10 cellular contexts compared by ENCODE assay signal in genomic region chr16:16027728-16028310, GRCh38.
A peak's percentile ranks its signal among the peaks of the same experiment; 100 is the strongest.
DNase-seq lines count a peak whose midpoint lies in the region; ATAC-seq and TF ChIP-seq lines count a peak whose summit lies in the region.
"Had no signal": no experiment of that assay in that cellular context is flagged by ENCODE, and none has a peak within 500 bp of the region (broad histone marks: within the 10 kb centered on the region; RNA-seq: fewer than 3 reads in every experiment).

No MANE protein-coding gene starts in this region.

- H3K4me1 ChIP-seq in right cardiac atrium (ENCODE audit: control insufficient read depth, insufficient read depth, low read length) (peaks cover 6% of the 10 kb centered on the region), muscle layer of duodenum (ENCODE audit: control insufficient read depth in 1 of 2, insufficient read depth in 2 of 2, low read length in 2 of 2) (peaks cover 1 to 13% of the 10 kb centered on the region in 2 donors), aorta (ENCODE audit: control insufficient read depth in 1 of 2, insufficient read depth in 2 of 2, low read length in 2 of 2) (peaks cover 2 to 7% of the 10 kb centered on the region in 2 donors)

- peak overlapping the region; percentile 53 for H3K4me3 Mint-ChIP-seq in type B pancreatic cell
- H3K4me3 Mint-ChIP-seq: activated naive CD8-positive, alpha-beta T cell treated with anti-CD3 and anti-CD28 coated beads, Interleukin-2, amount 50 U/mL, for 24 hours had no signal

- intact Hi-C loops in right cardiac atrium (cut with DNase I): loop anchor here in 1 of 4 donors (10.0 kb wide), 1 partner anchor 143 kb away; the partner anchor contains the start of gene CEP20
- intact Hi-C loops in Right ventricle myocardium inferior (cut with DNase I): no loop called here
- intact Hi-C loops in aorta (cut with DNase I): loop anchor here in 1 of 2 donors (5.0 kb wide), 1 partner anchor 146 kb away; no protein-coding TSS in a partner anchor

- H3K27ac Mint-ChIP-seq in type B pancreatic cell: peak overlapping the region; percentile 69

- H3K36me3 ChIP-seq in muscle layer of duodenum (ENCODE audit: control insufficient read depth in 1 of 2, insufficient read depth in 2 of 2, low read length in 2 of 2) (peaks cover 0 to 10% of the 10 kb centered on the region in 2 donors), aorta (ENCODE audit: control insufficient read depth in 1 of 2, insufficient read depth in 2 of 2, low read length in 1 of 2) (peaks cover 2 to 3% of the 10 kb centered on the region in 2 donors)

- no peaks in the 10 kb centered on the region for H3K27me3 Mint-ChIP-seq in type B pancreatic cell
- H3K27me3 Mint-ChIP-seq: activated naive CD8-positive, alpha-beta T cell treated with anti-CD3 and anti-CD28 coated beads, Interleukin-2, amount 50 U/mL, for 24 hours had no signal

- no peak for TF ChIP-seq CTCF in type B pancreatic cell (conservative IDR thresholded peaks at IDR 0.05)

- peak; percentile 22 to 28 for ATAC-seq in right cardiac atrium
- ATAC-seq in Right ventricle myocardium inferior: no peak
- no peak for ATAC-seq in aorta (ENCODE audit: low FRiP score)
- ATAC-seq in HG02852 (IDR thresholded peaks at IDR 0.05; ENCODE audit: unreplicated experiment): no peak
- no peak for ATAC-seq in GM18520 (IDR thresholded peaks at IDR 0.05; ENCODE audit: unreplicated experiment)
- ATAC-seq: activated naive CD8-positive, alpha-beta T cell treated with anti-CD3 and anti-CD28 coated beads, Interleukin-2, amount 50 U/mL, for 24 hours had no signal

- H3K4me1 Mint-ChIP-seq in type B pancreatic cell (ENCODE audit: unreplicated experiment): peaks cover 27% of the 10 kb centered on the region

- H3K9me3 Mint-ChIP-seq in type B pancreatic cell: no peaks in the 10 kb centered on the region
- H3K9me3 Mint-ChIP-seq: activated naive CD8-positive, alpha-beta T cell treated with anti-CD3 and anti-CD28 coated beads, Interleukin-2, amount 50 U/mL, for 24 hours had no signal

- 67% methylated on average over 11 of the region's 11 CpGs for WGBS in right cardiac atrium
- WGBS in aorta, 2 donors: 80 to 82% methylated on average over 11 of the region's 11 CpGs

- no peak overlapping the region for H3K4me3 ChIP-seq in right cardiac atrium (ENCODE audit: low read length)
- H3K4me3 ChIP-seq in muscle layer of duodenum (ENCODE audit: low read depth in 1 of 2, low read length in 2 of 2): peak overlapping the region in 1 of 2 donors; percentile 16
- no peak overlapping the region for H3K4me3 ChIP-seq in aorta (ENCODE audit: low read length in 2 of 2)

- DNase-seq in right cardiac atrium (no peak), Right ventricle myocardium inferior (ENCODE audit: missing footprints) (no peak), dermis microvascular lymphatic vessel endothelial cell (ENCODE audit: low read depth in 2 of 2) (peak; percentile 17 to 74), type B pancreatic cell (ENCODE audit: extremely low spot score, unreplicated experiment) (no peak), aorta (no peak)
- DNase-seq: activated naive CD8-positive, alpha-beta T cell treated with anti-CD3 and anti-CD28 coated beads, Interleukin-2, amount 50 U/mL, for 24 hours; NCI-H1048 had no signal

- H3K27ac ChIP-seq in right cardiac atrium (ENCODE audit: low read length): no peak overlapping the region
- H3K27ac ChIP-seq in muscle layer of duodenum (ENCODE audit: low read length): peak overlapping the region; percentile 49
- H3K27ac ChIP-seq in aorta (ENCODE audit: low read depth in 1 of 2, low read length in 2 of 2): no peak overlapping the region

- H3K27me3 ChIP-seq in right cardiac atrium (ENCODE audit: control insufficient read depth, insufficient read depth) (no peaks in the 10 kb centered on the region), muscle layer of duodenum (ENCODE audit: low read depth, low read length) (no peaks in the 10 kb centered on the region), aorta (ENCODE audit: control insufficient read depth in 1 of 2, insufficient read depth in 2 of 2, low read length in 1 of 2) (no peaks in the 10 kb centered on the region)

- H3K36me3 Mint-ChIP-seq in type B pancreatic cell: peaks cover 10% of the 10 kb centered on the region

- H3K9me3 ChIP-seq in right cardiac atrium (ENCODE audit: control insufficient read depth, low read length): no peaks in the 10 kb centered on the region
- H3K9me3 ChIP-seq in muscle layer of duodenum (ENCODE audit: control insufficient read depth in 1 of 2, low read length in 2 of 2): no peaks in the 10 kb centered on the region
- no peaks in the 10 kb centered on the region for H3K9me3 ChIP-seq in aorta (ENCODE audit: control insufficient read depth, low read length)

Comparison
In these comparisons a context has a peak if more than half of its experiments do, and no peak if none do; other contexts are left out.
1. ATAC-seq: peak in right cardiac atrium (2 of 2); none in Right ventricle myocardium inferior (single experiment), aorta (single experiment), HG02852 (single experiment) and GM18520 (single experiment).
2. DNase-seq: peak in dermis microvascular lymphatic vessel endothelial cell (2 of 2); none in right cardiac atrium (0 of 3), Right ventricle myocardium inferior (single experiment), type B pancreatic cell (single experiment) and aorta (0 of 2).